10 cellular contexts compared by ENCODE assay signal in genomic region chr15:69794643-69795461, GRCh38.
DNase-seq lines count a peak whose midpoint lies in the region; ATAC-seq and TF ChIP-seq lines count a peak whose summit lies in the region.
"Had no signal": no experiment of that assay in that cellular context is flagged by ENCODE, and none has a peak within 500 bp of the region (broad histone marks: within the 10 kb centered on the region; RNA-seq: fewer than 3 reads in every experiment).

No MANE protein-coding gene starts in this region.

- H3K4me1 ChIP-seq in transverse colon = peaks cover 0 to 11% (median 3%) of the 10 kb centered on the region in 4 donors

- ATAC-seq in left lobe of liver = peak; percentile 35

- H3K9me3 ChIP-seq in transverse colon = no peaks in the 10 kb centered on the region

- DNase-seq in dedifferentiated amniotic fluid mesenchymal stem cell (ENCODE audit: extremely low spot score) (peak; percentile 73), left lobe of liver (ENCODE audit: low spot score) (peak; percentile 41), transverse colon (no peak), mucosa of gallbladder (ENCODE audit: low spot score) (no peak), NCI-H2107 treated with DMSO at 0.1 percent for 48 hours (lab: John Stamatoyannopoulos, UW; ENCODE audit: unreplicated experiment) (no peak), COR-L47 (lab: John Stamatoyannopoulos, UW) (no peak), NCI-H2081 (lab: John Stamatoyannopoulos, UW) (no peak)
- DNase-seq: activated CD4-positive, alpha-beta T cell treated with anti-CD3 and anti-CD28 coated beads, Interleukin-2, amount 10 ng/mL, durations not matched to agents 7 days and 5 days; NK-92 treated with Interleukin-12 subunit alpha and Interleukin-12 subunit beta, amount 100 ng/mL, for 24 hours had no signal

- no peaks in the 10 kb centered on the region for H3K27me3 ChIP-seq in transverse colon

- in situ Hi-C loops in transverse colon (cut with MboI; ENCODE audit: low pct_ligation_motif_present in 1 of 4, low pct_unique_long_range_greater_than_20kb in 1 of 4, low sequenced_read_pairs in 3 of 4) = no loop called here

- intact Hi-C loops in transverse colon (cut with DNase I; ENCODE audit: low total_unique reads) = no loop called here

- WGBS in transverse colon (ENCODE audit: low coverage in 1 of 2), 2 donors = 76 to 77% methylated on average over 2 to 11 of the region's 11 CpGs

- H3K27ac ChIP-seq in transverse colon = peak overlapping the region; percentile 23 to 64 (median 54)

- no peak overlapping the region for H3K4me3 ChIP-seq in transverse colon

- no peak for TF ChIP-seq RAD21 in Ishikawa (IDR thresholded peaks at IDR 0.05; ENCODE audit: low read depth)

- TF ChIP-seq EP300 in Ishikawa (IDR thresholded peaks at IDR 0.05; ENCODE audit: borderline replicate concordance) = no peak
- no peak for TF ChIP-seq EP300 in transverse colon (IDR thresholded peaks at IDR 0.05; ENCODE audit: low read depth)

- no peak for TF ChIP-seq CTCF in transverse colon (IDR thresholded peaks at IDR 0.05)

- H3K36me3 ChIP-seq in transverse colon = no peaks in the 10 kb centered on the region

- no peak for TF ChIP-seq POLR2A in transverse colon (IDR thresholded peaks at IDR 0.05)

TF ChIP-seq in Ishikawa, 13 proteins besides CTCF, POLR2A, EP300 and RAD21:
- TF ChIP-seq, protein P1, sequence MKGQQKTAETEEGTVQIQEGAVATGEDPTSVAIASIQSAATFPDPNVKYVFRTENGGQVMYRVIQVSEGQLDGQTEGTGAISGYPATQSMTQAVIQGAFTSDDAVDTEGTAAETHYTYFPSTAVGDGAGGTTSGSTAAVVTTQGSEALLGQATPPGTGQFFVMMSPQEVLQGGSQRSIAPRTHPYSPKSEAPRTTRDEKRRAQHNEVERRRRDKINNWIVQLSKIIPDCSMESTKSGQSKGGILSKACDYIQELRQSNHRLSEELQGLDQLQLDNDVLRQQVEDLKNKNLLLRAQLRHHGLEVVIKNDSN (IDR thresholded peaks at IDR 0.05) = no peak
- peak; percentile 26; the same call in 1 of the 2 replicates for TF ChIP-seq NFIC (IDR thresholded peaks at IDR 0.05)
- TF ChIP-seq TEAD4 (IDR thresholded peaks at IDR 0.05) = peak; percentile 56; the same call in 1 of the 2 replicates
- TF ChIP-seq FOXM1 (IDR thresholded peaks at IDR 0.05; ENCODE audit: borderline replicate concordance, low read depth) = no peak
- TF ChIP-seq TCF12 (IDR thresholded peaks at IDR 0.05; ENCODE audit: low read depth) = 0 out of 2 replicates have a peak, but pooled peaks have one; percentile 17

Comparison
In these comparisons a context has a peak if more than half of its experiments do, and no peak if none do; other contexts are left out.
1. DNase-seq: peak in dedifferentiated amniotic fluid mesenchymal stem cell (single experiment) and left lobe of liver (single experiment); none in transverse colon (single experiment), mucosa of gallbladder (single experiment), NCI-H2107 treated with DMSO at 0.1 percent for 48 hours (single experiment), COR-L47 (single experiment) and NCI-H2081 (0 of 2).